ENCODE assay signal across 9 cellular contexts in genomic region chr2:88599527-88599926, GRCh38. TPM values are rescaled to one million over a fixed set of nuclear protein-coding genes. Genes with fewer than 3 reads are reported as not detected.
A peak's percentile ranks its signal among the peaks of the same experiment; 100 is the strongest.
DNase-seq lines count a peak whose midpoint lies in the region; ATAC-seq and TF ChIP-seq lines count a peak whose summit lies in the region.
"Had no signal": no experiment of that assay in that cellular context is flagged by ENCODE, and none has a peak within 500 bp of the region (broad histone marks: within the 10 kb centered on the region; RNA-seq: fewer than 3 reads in every experiment).

No MANE protein-coding gene starts in this region.

- in situ Hi-C loops in KBM-7 (cut with MboI; ENCODE audit: low pct_unique_long_range_greater_than_20kb, low sequenced_read_pairs) (no loop called here), brain microvascular endothelial cell (cut with HindIII; ENCODE audit: low pct_ligation_motif_present, low sequenced_read_pairs) (loop anchor here (10.0 kb wide), 1 partner anchor 65 kb away; no protein-coding TSS in a partner anchor)

- intact Hi-C loops in sigmoid colon (cut with DNase I) = no loop called here

- TF ChIP-seq EP300 in sigmoid colon (IDR thresholded peaks at IDR 0.05) (no peak), upper lobe of left lung (IDR thresholded peaks at IDR 0.05) (no peak)

- H3K27me3 Mint-ChIP-seq in stimulated activated naive CD8-positive, alpha-beta T cell treated with anti-CD3 and anti-CD28 coated beads, Interleukin-15, amount 100 ng/mL, for 72 hours = no peaks in the 10 kb centered on the region

- peak; percentile 28 for DNase-seq in KBM-7
- DNase-seq in brain microvascular endothelial cell = no peak
- DNase-seq in sigmoid colon = no peak
- no peak for DNase-seq in stimulated activated naive CD8-positive, alpha-beta T cell treated with anti-CD3 and anti-CD28 coated beads, Interleukin-15, amount 100 ng/mL, for 72 hours
- no peak for DNase-seq in upper lobe of left lung

- H3K27me3 ChIP-seq in brain microvascular endothelial cell (replicated peaks) (no peaks in the 10 kb centered on the region), sigmoid colon (no peaks in the 10 kb centered on the region), upper lobe of left lung (no peaks in the 10 kb centered on the region)
- H3K27me3 ChIP-seq: dorsolateral prefrontal cortex had no signal

- ATAC-seq in GM18511 (IDR thresholded peaks at IDR 0.05; ENCODE audit: unreplicated experiment) (peak; percentile 2), GM19324 (IDR thresholded peaks at IDR 0.05; ENCODE audit: low FRiP score, unreplicated experiment) (no peak), upper lobe of left lung (ENCODE audit: low FRiP score in 2 of 2) (no peak)
- no peak for ATAC-seq in stimulated activated naive CD8-positive, alpha-beta T cell treated with anti-CD3 and anti-CD28 coated beads, Interleukin-15, amount 100 ng/mL, for 72 hours

- TF ChIP-seq CTCF in brain microvascular endothelial cell (IDR thresholded peaks at IDR 0.05; ENCODE audit: low read depth, low read length, missing control alignments) = no peak
- no peak for TF ChIP-seq CTCF in sigmoid colon (IDR thresholded peaks at IDR 0.05)
- no peak for TF ChIP-seq CTCF in upper lobe of left lung (IDR thresholded peaks at IDR 0.05)

- no peaks in the 10 kb centered on the region for H3K9me3 Mint-ChIP-seq in stimulated activated naive CD8-positive, alpha-beta T cell treated with anti-CD3 and anti-CD28 coated beads, Interleukin-15, amount 100 ng/mL, for 72 hours

- H3K4me3 ChIP-seq in brain microvascular endothelial cell (ENCODE audit: low read depth, low read length) (no peak overlapping the region), sigmoid colon (no peak overlapping the region), upper lobe of left lung (no peak overlapping the region)
- H3K4me3 ChIP-seq: lung had no signal

- H3K4me3 Mint-ChIP-seq in stimulated activated naive CD8-positive, alpha-beta T cell treated with anti-CD3 and anti-CD28 coated beads, Interleukin-15, amount 100 ng/mL, for 72 hours = no peak overlapping the region

- peaks cover 27% of the 10 kb centered on the region for H3K4me1 Mint-ChIP-seq in stimulated activated naive CD8-positive, alpha-beta T cell treated with anti-CD3 and anti-CD28 coated beads, Interleukin-15, amount 100 ng/mL, for 72 hours

- 57% methylated on average over 2 of the region's 2 CpGs for WGBS in sigmoid colon, 2 donors
- 52 to 55% methylated on average over 2 of the region's 2 CpGs for WGBS in upper lobe of left lung, 2 donors

- TF ChIP-seq POLR2A in sigmoid colon (IDR thresholded peaks at IDR 0.05) (no peak), upper lobe of left lung (IDR thresholded peaks at IDR 0.05) (no peak)

- H3K4me1 ChIP-seq in sigmoid colon = peaks cover 0 to 32% (median 13%) of the 10 kb centered on the region in 4 donors
- peaks cover 8 to 16% (median 11%) of the 10 kb centered on the region in 4 donors for H3K4me1 ChIP-seq in upper lobe of left lung

- H3K9me3 ChIP-seq in sigmoid colon (no peaks in the 10 kb centered on the region), upper lobe of left lung (no peaks in the 10 kb centered on the region)

- H3K36me3 ChIP-seq in brain microvascular endothelial cell (replicated peaks) = no peaks in the 10 kb centered on the region
- H3K36me3 ChIP-seq in sigmoid colon = no peaks in the 10 kb centered on the region
- H3K36me3 ChIP-seq in upper lobe of left lung = peaks cover 0 to 11% (median 0%) of the 10 kb centered on the region in 4 donors

- H3K27ac ChIP-seq in brain microvascular endothelial cell (peak overlapping the region; percentile 72), sigmoid colon (peak overlapping the region in 3 of 4 donors; percentile 45 to 65 (median 53)), upper lobe of left lung (peak overlapping the region in 2 of 4 donors; percentile 5 to 24)

- peak overlapping the region in 1 of 2 donors; percentile 67 for H3K27ac Mint-ChIP-seq in stimulated activated naive CD8-positive, alpha-beta T cell treated with anti-CD3 and anti-CD28 coated beads, Interleukin-15, amount 100 ng/mL, for 72 hours

RNA-seq across cellular contexts. Expression of gene EIF2AK3, which starts 27.7 kb away (rescaled TPM):
- total RNA-seq in sigmoid colon (10 to 100 TPM in 2 of 4 donors, 1 to 10 TPM in 2; 7.1 to 16.6 (median 10.4) TPM), upper lobe of left lung (10 to 100 TPM; 15.5 to 43.7 (median 23.0) TPM)
- polyA plus RNA-seq in sigmoid colon = 10 to 100 TPM in 1 of 3 donors, 1 to 10 TPM in 2; 3.0 to 13.6 (median 5.5) TPM
